12 cellular contexts compared by ENCODE assay signal in genomic region chr9:132238992-132239391, GRCh38.
"Had no signal": no experiment of that assay in that cellular context is flagged by ENCODE, and none has a peak within 500 bp of the region (broad histone marks: within the 10 kb centered on the region; RNA-seq: fewer than 3 reads in every experiment).

No MANE protein-coding gene starts in this region.

- H3K36me3 ChIP-seq: heart left ventricle, left ventricle myocardium inferior, pancreas, stomach, thoracic aorta had no signal

- DNase-seq: activated B cell treated with CpG ODN at 0.5 μM for 24 hours; activated CD4-positive, alpha-beta T cell treated with anti-CD3 and anti-CD28 coated beads, Interleukin-2, amount 10 ng/mL, durations not matched to agents 7 days and 5 days; activated CD8-positive, alpha-beta memory T cell treated with anti-CD3 and anti-CD28 coated beads for 24 hours; activated naive CD4-positive, alpha-beta T cell treated with anti-CD3 and anti-CD28 coated beads for 36 hours; foreskin keratinocyte; heart left ventricle; left ventricle myocardium inferior; mesenchymal stem cell; stomach had no signal

- H3K27ac Mint-ChIP-seq: activated B cell treated with CpG ODN at 0.5 μM for 24 hours; activated CD4-positive, alpha-beta T cell treated with anti-CD3 and anti-CD28 coated beads, Interleukin-2, amount 10 ng/mL, durations not matched to agents 7 days and 5 days; activated naive CD4-positive, alpha-beta T cell treated with anti-CD3 and anti-CD28 coated beads for 36 hours; activated T-helper 17 cell treated with anti-CD3 and anti-CD28 coated beads, Interleukin-2, amount 50 U/mL, for 72 hours had no signal

- H3K9me3 ChIP-seq: heart left ventricle, left ventricle myocardium inferior, pancreas, stomach, thoracic aorta had no signal

- H3K4me3 Mint-ChIP-seq: activated B cell treated with CpG ODN at 0.5 μM for 24 hours; activated CD4-positive, alpha-beta T cell treated with anti-CD3 and anti-CD28 coated beads, Interleukin-2, amount 10 ng/mL, durations not matched to agents 7 days and 5 days; activated naive CD4-positive, alpha-beta T cell treated with anti-CD3 and anti-CD28 coated beads for 36 hours had no signal

- H3K4me1 ChIP-seq: foreskin keratinocyte had no signal

- H3K4me3 ChIP-seq: heart left ventricle, left ventricle myocardium inferior, pancreas, stomach, thoracic aorta had no signal

- ATAC-seq: activated T-helper 17 cell treated with anti-CD3 and anti-CD28 coated beads, Interleukin-2, amount 50 U/mL, for 72 hours; foreskin keratinocyte; heart left ventricle; pancreas had no signal

- H3K27ac ChIP-seq: foreskin keratinocyte, heart left ventricle, left ventricle myocardium inferior, pancreas, thoracic aorta had no signal

- H3K27me3 Mint-ChIP-seq: activated B cell treated with CpG ODN at 0.5 μM for 24 hours; activated CD4-positive, alpha-beta T cell treated with anti-CD3 and anti-CD28 coated beads, Interleukin-2, amount 10 ng/mL, durations not matched to agents 7 days and 5 days; activated T-helper 17 cell treated with anti-CD3 and anti-CD28 coated beads, Interleukin-2, amount 50 U/mL, for 72 hours had no signal

- H3K9me3 Mint-ChIP-seq: activated B cell treated with CpG ODN at 0.5 μM for 24 hours; activated CD4-positive, alpha-beta T cell treated with anti-CD3 and anti-CD28 coated beads, Interleukin-2, amount 10 ng/mL, durations not matched to agents 7 days and 5 days; activated naive CD4-positive, alpha-beta T cell treated with anti-CD3 and anti-CD28 coated beads for 36 hours; activated T-helper 17 cell treated with anti-CD3 and anti-CD28 coated beads, Interleukin-2, amount 50 U/mL, for 72 hours had no signal

- H3K27me3 ChIP-seq: pancreas had no signal
